Comparison of ENCODE assay signal across 1 cellular context in the genomic region with DNA sequence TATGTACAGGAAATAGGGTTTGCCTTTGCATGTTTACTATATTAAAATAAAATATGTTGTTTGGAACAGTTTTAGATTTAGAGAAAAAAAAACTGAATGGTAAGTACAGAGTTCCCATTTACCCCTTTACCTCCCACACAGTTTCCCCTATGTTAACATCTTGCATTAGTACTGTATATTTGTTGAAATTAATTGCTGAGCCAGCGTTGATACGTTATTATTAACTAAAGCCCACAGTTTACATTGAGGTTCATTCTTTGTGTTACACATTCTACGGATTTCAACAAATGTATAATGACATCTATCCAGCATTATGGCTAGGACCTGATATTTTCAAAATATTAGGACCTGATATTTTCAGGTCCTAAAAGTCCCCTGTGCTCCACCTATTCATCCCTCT.
TF ChIP-seq lines count a peak whose summit lies in the region.

No MANE protein-coding gene starts in this region.

TF ChIP-seq in GM23338, 12 proteins besides CTCF, POLR2A, EP300 and RAD21:
- TF ChIP-seq, protein P1, sequence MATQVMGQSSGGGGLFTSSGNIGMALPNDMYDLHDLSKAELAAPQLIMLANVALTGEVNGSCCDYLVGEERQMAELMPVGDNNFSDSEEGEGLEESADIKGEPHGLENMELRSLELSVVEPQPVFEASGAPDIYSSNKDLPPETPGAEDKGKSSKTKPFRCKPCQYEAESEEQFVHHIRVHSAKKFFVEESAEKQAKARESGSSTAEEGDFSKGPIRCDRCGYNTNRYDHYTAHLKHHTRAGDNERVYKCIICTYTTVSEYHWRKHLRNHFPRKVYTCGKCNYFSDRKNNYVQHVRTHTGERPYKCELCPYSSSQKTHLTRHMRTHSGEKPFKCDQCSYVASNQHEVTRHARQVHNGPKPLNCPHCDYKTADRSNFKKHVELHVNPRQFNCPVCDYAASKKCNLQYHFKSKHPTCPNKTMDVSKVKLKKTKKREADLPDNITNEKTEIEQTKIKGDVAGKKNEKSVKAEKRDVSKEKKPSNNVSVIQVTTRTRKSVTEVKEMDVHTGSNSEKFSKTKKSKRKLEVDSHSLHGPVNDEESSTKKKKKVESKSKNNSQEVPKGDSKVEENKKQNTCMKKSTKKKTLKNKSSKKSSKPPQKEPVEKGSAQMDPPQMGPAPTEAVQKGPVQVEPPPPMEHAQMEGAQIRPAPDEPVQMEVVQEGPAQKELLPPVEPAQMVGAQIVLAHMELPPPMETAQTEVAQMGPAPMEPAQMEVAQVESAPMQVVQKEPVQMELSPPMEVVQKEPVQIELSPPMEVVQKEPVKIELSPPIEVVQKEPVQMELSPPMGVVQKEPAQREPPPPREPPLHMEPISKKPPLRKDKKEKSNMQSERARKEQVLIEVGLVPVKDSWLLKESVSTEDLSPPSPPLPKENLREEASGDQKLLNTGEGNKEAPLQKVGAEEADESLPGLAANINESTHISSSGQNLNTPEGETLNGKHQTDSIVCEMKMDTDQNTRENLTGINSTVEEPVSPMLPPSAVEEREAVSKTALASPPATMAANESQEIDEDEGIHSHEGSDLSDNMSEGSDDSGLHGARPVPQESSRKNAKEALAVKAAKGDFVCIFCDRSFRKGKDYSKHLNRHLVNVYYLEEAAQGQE (IDR thresholded peaks at IDR 0.05; ENCODE audit: unreplicated experiment): no peak
- no peak for TF ChIP-seq CREB1 (CRISPR knock-in tag; IDR thresholded peaks at IDR 0.05; ENCODE audit: low read depth)
- no peak for TF ChIP-seq JUNB (IDR thresholded peaks at IDR 0.05; ENCODE audit: unreplicated experiment)
- TF ChIP-seq EZH2 (IDR thresholded peaks at IDR 0.05; ENCODE audit: low read depth, unreplicated experiment): no peak
- TF ChIP-seq, protein P2, sequence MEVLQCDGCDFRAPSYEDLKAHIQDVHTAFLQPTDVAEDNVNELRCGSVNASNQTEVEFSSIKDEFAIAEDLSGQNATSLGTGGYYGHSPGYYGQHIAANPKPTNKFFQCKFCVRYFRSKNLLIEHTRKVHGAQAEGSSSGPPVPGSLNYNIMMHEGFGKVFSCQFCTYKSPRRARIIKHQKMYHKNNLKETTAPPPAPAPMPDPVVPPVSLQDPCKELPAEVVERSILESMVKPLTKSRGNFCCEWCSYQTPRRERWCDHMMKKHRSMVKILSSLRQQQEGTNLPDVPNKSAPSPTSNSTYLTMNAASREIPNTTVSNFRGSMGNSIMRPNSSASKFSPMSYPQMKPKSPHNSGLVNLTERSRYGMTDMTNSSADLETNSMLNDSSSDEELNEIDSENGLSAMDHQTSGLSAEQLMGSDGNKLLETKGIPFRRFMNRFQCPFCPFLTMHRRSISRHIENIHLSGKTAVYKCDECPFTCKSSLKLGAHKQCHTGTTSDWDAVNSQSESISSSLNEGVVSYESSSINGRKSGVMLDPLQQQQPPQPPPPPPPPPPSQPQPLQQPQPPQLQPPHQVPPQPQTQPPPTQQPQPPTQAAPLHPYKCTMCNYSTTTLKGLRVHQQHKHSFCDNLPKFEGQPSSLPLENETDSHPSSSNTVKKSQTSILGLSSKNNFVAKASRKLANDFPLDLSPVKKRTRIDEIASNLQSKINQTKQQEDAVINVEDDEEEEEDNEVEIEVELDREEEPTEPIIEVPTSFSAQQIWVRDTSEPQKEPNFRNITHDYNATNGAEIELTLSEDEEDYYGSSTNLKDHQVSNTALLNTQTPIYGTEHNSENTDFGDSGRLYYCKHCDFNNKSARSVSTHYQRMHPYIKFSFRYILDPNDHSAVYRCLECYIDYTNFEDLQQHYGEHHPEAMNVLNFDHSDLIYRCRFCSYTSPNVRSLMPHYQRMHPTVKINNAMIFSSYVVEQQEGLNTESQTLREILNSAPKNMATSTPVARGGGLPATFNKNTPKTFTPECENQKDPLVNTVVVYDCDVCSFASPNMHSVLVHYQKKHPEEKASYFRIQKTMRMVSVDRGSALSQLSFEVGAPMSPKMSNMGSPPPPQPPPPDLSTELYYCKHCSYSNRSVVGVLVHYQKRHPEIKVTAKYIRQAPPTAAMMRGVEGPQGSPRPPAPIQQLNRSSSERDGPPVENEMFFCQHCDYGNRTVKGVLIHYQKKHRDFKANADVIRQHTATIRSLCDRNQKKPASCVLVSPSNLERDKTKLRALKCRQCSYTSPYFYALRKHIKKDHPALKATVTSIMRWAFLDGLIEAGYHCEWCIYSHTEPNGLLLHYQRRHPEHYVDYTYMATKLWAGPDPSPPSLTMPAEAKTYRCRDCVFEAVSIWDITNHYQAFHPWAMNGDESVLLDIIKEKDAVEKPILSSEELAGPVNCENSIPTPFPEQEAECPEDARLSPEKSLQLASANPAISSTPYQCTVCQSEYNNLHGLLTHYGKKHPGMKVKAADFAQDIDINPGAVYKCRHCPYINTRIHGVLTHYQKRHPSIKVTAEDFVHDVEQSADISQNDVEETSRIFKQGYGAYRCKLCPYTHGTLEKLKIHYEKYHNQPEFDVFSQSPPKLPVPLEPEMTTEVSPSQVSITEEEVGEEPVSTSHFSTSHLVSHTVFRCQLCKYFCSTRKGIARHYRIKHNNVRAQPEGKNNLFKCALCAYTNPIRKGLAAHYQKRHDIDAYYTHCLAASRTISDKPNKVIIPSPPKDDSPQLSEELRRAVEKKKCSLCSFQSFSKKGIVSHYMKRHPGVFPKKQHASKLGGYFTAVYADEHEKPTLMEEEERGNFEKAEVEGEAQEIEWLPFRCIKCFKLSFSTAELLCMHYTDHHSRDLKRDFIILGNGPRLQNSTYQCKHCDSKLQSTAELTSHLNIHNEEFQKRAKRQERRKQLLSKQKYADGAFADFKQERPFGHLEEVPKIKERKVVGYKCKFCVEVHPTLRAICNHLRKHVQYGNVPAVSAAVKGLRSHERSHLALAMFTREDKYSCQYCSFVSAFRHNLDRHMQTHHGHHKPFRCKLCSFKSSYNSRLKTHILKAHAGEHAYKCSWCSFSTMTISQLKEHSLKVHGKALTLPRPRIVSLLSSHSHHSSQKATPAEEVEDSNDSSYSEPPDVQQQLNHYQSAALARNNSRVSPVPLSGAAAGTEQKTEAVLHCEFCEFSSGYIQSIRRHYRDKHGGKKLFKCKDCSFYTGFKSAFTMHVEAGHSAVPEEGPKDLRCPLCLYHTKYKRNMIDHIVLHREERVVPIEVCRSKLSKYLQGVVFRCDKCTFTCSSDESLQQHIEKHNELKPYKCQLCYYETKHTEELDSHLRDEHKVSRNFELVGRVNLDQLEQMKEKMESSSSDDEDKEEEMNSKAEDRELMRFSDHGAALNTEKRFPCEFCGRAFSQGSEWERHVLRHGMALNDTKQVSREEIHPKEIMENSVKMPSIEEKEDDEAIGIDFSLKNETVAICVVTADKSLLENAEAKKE (CRISPR knock-in tag; IDR thresholded peaks at IDR 0.05): no peak
- TF ChIP-seq POLR2AphosphoS5 (IDR thresholded peaks at IDR 0.05; ENCODE audit: low read depth): no peak
- TF ChIP-seq EZH2phosphoT487 (IDR thresholded peaks at IDR 0.05; ENCODE audit: unreplicated experiment): no peak
- no peak for TF ChIP-seq ZNF114 (CRISPR knock-in tag; IDR thresholded peaks at IDR 0.05)
- no peak for TF ChIP-seq NANOG (IDR thresholded peaks at IDR 0.05; ENCODE audit: borderline replicate concordance)
- TF ChIP-seq, protein P3, sequence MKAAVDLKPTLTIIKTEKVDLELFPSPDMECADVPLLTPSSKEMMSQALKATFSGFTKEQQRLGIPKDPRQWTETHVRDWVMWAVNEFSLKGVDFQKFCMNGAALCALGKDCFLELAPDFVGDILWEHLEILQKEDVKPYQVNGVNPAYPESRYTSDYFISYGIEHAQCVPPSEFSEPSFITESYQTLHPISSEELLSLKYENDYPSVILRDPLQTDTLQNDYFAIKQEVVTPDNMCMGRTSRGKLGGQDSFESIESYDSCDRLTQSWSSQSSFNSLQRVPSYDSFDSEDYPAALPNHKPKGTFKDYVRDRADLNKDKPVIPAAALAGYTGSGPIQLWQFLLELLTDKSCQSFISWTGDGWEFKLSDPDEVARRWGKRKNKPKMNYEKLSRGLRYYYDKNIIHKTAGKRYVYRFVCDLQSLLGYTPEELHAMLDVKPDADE (IDR thresholded peaks at IDR 0.05): no peak
- TF ChIP-seq ZNF331 (CRISPR knock-in tag; IDR thresholded peaks at IDR 0.05; ENCODE audit: low read depth): no peak
- TF ChIP-seq STAT1 (IDR thresholded peaks at IDR 0.05; ENCODE audit: unreplicated experiment): no peak
TF ChIP-seq in GM23338: peak in this region for 0.
